In the genomic region with DNA sequence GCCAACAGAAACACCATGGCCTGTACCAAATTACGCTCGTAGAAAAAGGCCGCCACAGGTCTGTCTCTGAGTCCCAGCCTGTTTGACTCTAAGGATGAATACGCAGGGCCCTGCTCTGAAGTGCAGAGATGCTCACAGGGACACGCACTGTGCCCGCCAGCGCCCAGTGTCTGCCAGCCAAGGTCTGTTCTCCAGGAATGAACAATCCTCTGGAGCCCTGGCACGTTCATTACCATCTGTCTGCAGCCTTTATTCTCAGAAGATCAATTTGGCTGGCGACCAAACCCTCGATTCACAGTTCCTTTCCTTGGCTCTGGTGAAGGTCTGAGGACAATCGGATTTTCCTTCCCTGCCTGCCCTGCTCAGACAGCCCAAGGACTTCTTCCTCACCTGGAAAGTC, we compare ENCODE assay signal across 18 cellular contexts.
A peak's percentile ranks its signal among the peaks of the same experiment; 100 is the strongest.
DNase-seq lines count a peak whose midpoint lies in the region; ATAC-seq and TF ChIP-seq lines count a peak whose summit lies in the region.
"Had no signal": no experiment of that assay in that cellular context is flagged by ENCODE, and none has a peak within 500 bp of the region (broad histone marks: within the 10 kb centered on the region; RNA-seq: fewer than 3 reads in every experiment).

No MANE protein-coding gene starts in this region.

- H3K4me3 ChIP-seq in dorsolateral prefrontal cortex: no peak overlapping the region
- H3K4me3 ChIP-seq in naive thymus-derived CD4-positive, alpha-beta T cell (ENCODE audit: low read length): no peak overlapping the region
- H3K4me3 ChIP-seq: GM12878, sigmoid colon, uterus had no signal

- H3K9me3 ChIP-seq in naive thymus-derived CD4-positive, alpha-beta T cell (ENCODE audit: control insufficient read depth in 2 of 3, low read length in 3 of 3): no peaks in the 10 kb centered on the region
- H3K9me3 ChIP-seq: sigmoid colon, uterus had no signal

- no peaks in the 10 kb centered on the region for H3K27me3 Mint-ChIP-seq in activated T-helper 1 cell treated with anti-CD3 and anti-CD28 coated beads, Interleukin-12 subunit alpha, Interleukin-12 subunit beta, Interleukin-2, Interleukin-4 antibody, amounts not matched to agents 30 ng/mL and 10 ng/mL and 1 ng/mL, durations not matched to agents 14 hours and 24 hours and 36 hours (ENCODE audit: insufficient read depth)
- H3K27me3 Mint-ChIP-seq in naive thymus-derived CD4-positive, alpha-beta T cell: no peaks in the 10 kb centered on the region
- H3K27me3 Mint-ChIP-seq: activated naive CD8-positive, alpha-beta T cell treated with anti-CD3 and anti-CD28 coated beads for 36 hours had no signal

- TF ChIP-seq CTCF in dorsolateral prefrontal cortex (IDR thresholded peaks at IDR 0.05 in 54 of 56, conservative IDR thresholded peaks at IDR 0.05 in 2 of 56; ENCODE audit: low read depth in 1 of 56, partially characterized antibody in 56 of 56): no peak

- H3K27me3 ChIP-seq in dorsolateral prefrontal cortex: no peaks in the 10 kb centered on the region
- H3K27me3 ChIP-seq in naive thymus-derived CD4-positive, alpha-beta T cell (ENCODE audit: control insufficient read depth in 2 of 2, insufficient read depth in 2 of 2, low read length in 2 of 2): no peaks in the 10 kb centered on the region
- H3K27me3 ChIP-seq: sigmoid colon, uterus had no signal

- POLR2A ChIA-PET in naive thymus-derived CD4-positive, alpha-beta T cell (lab: Charles Lee): no interaction called here

- no peaks in the 10 kb centered on the region for H3K9me3 Mint-ChIP-seq in activated T-helper 1 cell treated with anti-CD3 and anti-CD28 coated beads, Interleukin-12 subunit alpha, Interleukin-12 subunit beta, Interleukin-2, Interleukin-4 antibody, amounts not matched to agents 30 ng/mL and 10 ng/mL and 1 ng/mL, durations not matched to agents 14 hours and 24 hours and 36 hours
- H3K9me3 Mint-ChIP-seq in naive thymus-derived CD4-positive, alpha-beta T cell: no peaks in the 10 kb centered on the region
- H3K9me3 Mint-ChIP-seq: activated naive CD8-positive, alpha-beta T cell treated with anti-CD3 and anti-CD28 coated beads for 36 hours; T-helper 1 cell treated with Interleukin-12 subunit alpha and Interleukin-12 subunit beta and Interleukin-4 antibody, amounts not matched to agents 30 μg/mL and 1 μg/mL, for 36 hours had no signal

- no peak overlapping the region for H3K4me3 Mint-ChIP-seq in activated T-helper 1 cell treated with anti-CD3 and anti-CD28 coated beads, Interleukin-12 subunit alpha, Interleukin-12 subunit beta, Interleukin-2, Interleukin-4 antibody, amounts not matched to agents 30 ng/mL and 10 ng/mL and 1 ng/mL, durations not matched to agents 14 hours and 24 hours and 36 hours
- H3K4me3 Mint-ChIP-seq in naive thymus-derived CD4-positive, alpha-beta T cell: no peak overlapping the region
- H3K4me3 Mint-ChIP-seq: activated CD8-positive, alpha-beta T cell treated with anti-CD3 and anti-CD28 coated beads, Interleukin-2, amount 10 ng/mL, durations not matched to agents 7 days and 5 days; activated naive CD8-positive, alpha-beta T cell treated with anti-CD3 and anti-CD28 coated beads for 36 hours; T-helper 1 cell treated with Interleukin-12 subunit alpha and Interleukin-12 subunit beta and Interleukin-4 antibody, amounts not matched to agents 30 μg/mL and 1 μg/mL, for 36 hours had no signal

- H3K36me3 ChIP-seq in naive thymus-derived CD4-positive, alpha-beta T cell (ENCODE audit: control insufficient read depth in 2 of 3, insufficient read depth in 3 of 3, low read length in 3 of 3): no peaks in the 10 kb centered on the region
- H3K36me3 ChIP-seq: uterus, WERI-Rb-1 had no signal

- intact Hi-C loops in dorsolateral prefrontal cortex (cut with DNase I): no loop called here
- intact Hi-C loops in activated T-helper 1 cell treated with anti-CD3 and anti-CD28 coated beads, Interleukin-12 subunit alpha, Interleukin-12 subunit beta, Interleukin-2, Interleukin-4 antibody, amounts not matched to agents 30 ng/mL and 10 ng/mL and 1 ng/mL, durations not matched to agents 14 hours and 24 hours and 36 hours (cut with micrococcal nuclease): no loop called here
- intact Hi-C loops in naive thymus-derived CD4-positive, alpha-beta T cell (cut with micrococcal nuclease): no loop called here

- ATAC-seq in GM21619 (IDR thresholded peaks at IDR 0.05; ENCODE audit: unreplicated experiment): no peak
- no peak for ATAC-seq in naive thymus-derived CD4-positive, alpha-beta T cell
- ATAC-seq: activated CD8-positive, alpha-beta T cell treated with anti-CD3 and anti-CD28 coated beads, Interleukin-2, amount 10 ng/mL, durations not matched to agents 7 days and 5 days; GM12878 had no signal

- H3K4me1 Mint-ChIP-seq in activated T-helper 1 cell treated with anti-CD3 and anti-CD28 coated beads, Interleukin-12 subunit alpha, Interleukin-12 subunit beta, Interleukin-2, Interleukin-4 antibody, amounts not matched to agents 30 ng/mL and 10 ng/mL and 1 ng/mL, durations not matched to agents 14 hours and 24 hours and 36 hours (ENCODE audit: low read depth): no peaks in the 10 kb centered on the region
- no peaks in the 10 kb centered on the region for H3K4me1 Mint-ChIP-seq in naive thymus-derived CD4-positive, alpha-beta T cell
- H3K4me1 Mint-ChIP-seq: activated naive CD8-positive, alpha-beta T cell treated with anti-CD3 and anti-CD28 coated beads for 36 hours had no signal

- no peak overlapping the region for H3K27ac ChIP-seq in dorsolateral prefrontal cortex
- H3K27ac ChIP-seq in naive thymus-derived CD4-positive, alpha-beta T cell (ENCODE audit: low read depth, low read length): no peak overlapping the region
- H3K27ac ChIP-seq: sigmoid colon, uterus, WERI-Rb-1 had no signal

- H3K36me3 Mint-ChIP-seq in activated T-helper 1 cell treated with anti-CD3 and anti-CD28 coated beads, Interleukin-12 subunit alpha, Interleukin-12 subunit beta, Interleukin-2, Interleukin-4 antibody, amounts not matched to agents 30 ng/mL and 10 ng/mL and 1 ng/mL, durations not matched to agents 14 hours and 24 hours and 36 hours (ENCODE audit: low read depth): peaks cover 14% of the 10 kb centered on the region
- peaks cover 0 to 5% (median 4%) of the 10 kb centered on the region in 5 donors for H3K36me3 Mint-ChIP-seq in naive thymus-derived CD4-positive, alpha-beta T cell

- H3K27ac Mint-ChIP-seq in activated T-helper 1 cell treated with anti-CD3 and anti-CD28 coated beads, Interleukin-12 subunit alpha, Interleukin-12 subunit beta, Interleukin-2, Interleukin-4 antibody, amounts not matched to agents 30 ng/mL and 10 ng/mL and 1 ng/mL, durations not matched to agents 14 hours and 24 hours and 36 hours: no peak overlapping the region
- no peak overlapping the region for H3K27ac Mint-ChIP-seq in naive thymus-derived CD4-positive, alpha-beta T cell
- H3K27ac Mint-ChIP-seq: activated CD8-positive, alpha-beta T cell treated with anti-CD3 and anti-CD28 coated beads, Interleukin-2, amount 10 ng/mL, durations not matched to agents 7 days and 5 days; activated naive CD8-positive, alpha-beta T cell treated with anti-CD3 and anti-CD28 coated beads for 36 hours; T-helper 1 cell treated with Interleukin-12 subunit alpha and Interleukin-12 subunit beta and Interleukin-4 antibody, amounts not matched to agents 30 μg/mL and 1 μg/mL, for 36 hours had no signal

- DNase-seq in COR-L47 (lab: John Stamatoyannopoulos, UW) (peak; percentile 68), NCI-H1105 (lab: John Stamatoyannopoulos, UW) (peak; percentile 57), NCI-H446 (lab: John Stamatoyannopoulos, UW) (peak; percentile 55 to 88), dorsolateral prefrontal cortex (peak in 6 of 10 donors; percentile 28 to 77 (median 50)), MV-4-11 (lab: John Stamatoyannopoulos, UW) (no peak)
- DNase-seq in activated T-helper 1 cell treated with anti-CD3 and anti-CD28 coated beads, Interleukin-12 subunit alpha, Interleukin-12 subunit beta, Interleukin-2, Interleukin-4 antibody, amounts not matched to agents 30 ng/mL and 10 ng/mL and 1 ng/mL, durations not matched to agents 14 hours and 24 hours and 36 hours (ENCODE audit: low spot score): no peak
- DNase-seq in naive thymus-derived CD4-positive, alpha-beta T cell: no peak
- DNase-seq: activated CD8-positive, alpha-beta T cell treated with anti-CD3 and anti-CD28 coated beads, Interleukin-2, amount 10 ng/mL, durations not matched to agents 7 days and 5 days; activated naive CD8-positive, alpha-beta T cell treated with anti-CD3 and anti-CD28 coated beads for 36 hours; activated T-cell treated with anti-CD3 and anti-CD28 coated beads, Interleukin-2, amount 50 U/mL, for 48 hours; GDM1; SIG-M5; sigmoid colon; uterus; WERI-Rb-1 had no signal

- H3K4me1 ChIP-seq in naive thymus-derived CD4-positive, alpha-beta T cell (ENCODE audit: control insufficient read depth in 2 of 2, insufficient read depth in 2 of 2, low read length in 2 of 2): no peaks in the 10 kb centered on the region
- H3K4me1 ChIP-seq: sigmoid colon, uterus had no signal

- CTCF ChIA-PET in naive thymus-derived CD4-positive, alpha-beta T cell (lab: Charles Lee): no interaction called here

Comparison
In these comparisons a context has a peak if more than half of its experiments do, and no peak if none do; other contexts are left out.
1. DNase-seq: peak in COR-L47 (single experiment), NCI-H1105 (single experiment), NCI-H446 (2 of 2) and dorsolateral prefrontal cortex (6 of 10); none in activated T-helper 1 cell treated with anti-CD3 and anti-CD28 coated beads, Interleukin-12 subunit alpha, Interleukin-12 subunit beta, Interleukin-2, Interleukin-4 antibody, amounts not matched to agents 30 ng/mL and 10 ng/mL and 1 ng/mL, durations not matched to agents 14 hours and 24 hours and 36 hours (single experiment), naive thymus-derived CD4-positive, alpha-beta T cell (0 of 9) and MV-4-11 (single experiment).